In genomic region chr7:69753981-69754380, GRCh38 we compare ENCODE assay signal across 1 cellular context.
TF ChIP-seq lines count a peak whose summit lies in the region.

No MANE protein-coding gene starts in this region.

TF ChIP-seq in SK-N-SH treated with all-trans-retinoic acid at 6 μM for 48 hours, 23 proteins besides CTCF, POLR2A, EP300 and RAD21 (continued from another document):
- no peak for TF ChIP-seq CREB5 (CRISPR knock-in tag; IDR thresholded peaks at IDR 0.05; ENCODE audit: low read depth)
- no peak for TF ChIP-seq ZFP30 (CRISPR knock-in tag; IDR thresholded peaks at IDR 0.05)
